ENCODE assay signal across 16 cellular contexts in genomic region chr18:51290864-51291263, GRCh38.
"Had no signal": no experiment of that assay in that cellular context is flagged by ENCODE, and none has a peak within 500 bp of the region (broad histone marks: within the 10 kb centered on the region; RNA-seq: fewer than 3 reads in every experiment).

No MANE protein-coding gene starts in this region.

- H3K27me3 ChIP-seq: right lobe of liver, spleen, transverse colon had no signal

- H3K4me3 ChIP-seq: right lobe of liver, spleen, transverse colon had no signal

- ATAC-seq: activated naive CD8-positive, alpha-beta T cell treated with anti-CD3 and anti-CD28 coated beads, Interleukin-2, amount 50 U/mL, for 24 hours; activated T-cell treated with anti-CD3 and anti-CD28 coated beads, Interleukin-2, amount 50 U/mL, for 72 hours; naive thymus-derived CD8-positive, alpha-beta T cell; right lobe of liver; stimulated activated naive B cell treated with anti-CD40 and anti-IgM and Interleukin-4, amounts not matched to agents 10 μg/mL and 1 μg/mL and 100 μg/mL, for 72 hours had no signal

- H3K9me3 ChIP-seq: right lobe of liver, transverse colon had no signal

- H3K4me1 ChIP-seq: right lobe of liver, spleen, transverse colon had no signal

- H3K36me3 ChIP-seq: right lobe of liver, spleen, transverse colon had no signal

- H3K27ac ChIP-seq: right lobe of liver, spleen, transverse colon had no signal

- DNase-seq: activated CD4-positive, alpha-beta memory T cell treated with anti-CD3 and anti-CD28 coated beads for 36 hours; activated CD4-positive, CD25-positive, alpha-beta regulatory T cell treated with anti-CD3 and anti-CD28 coated beads, Interleukin-2, amount 50 U/mL, for 72 hours; activated naive CD4-positive, alpha-beta T cell; activated naive CD8-positive, alpha-beta T cell treated with anti-CD3 and anti-CD28 coated beads, Interleukin-2, amount 50 U/mL, for 24 hours; activated T-cell treated with anti-CD3 and anti-CD28 coated beads, Interleukin-2, amount 50 U/mL, for 72 hours; effector memory CD4-positive, alpha-beta T cell; erythroblast; glutamatergic neuron; naive thymus-derived CD8-positive, alpha-beta T cell; posterior cingulate gyrus; right lobe of liver; spleen; stimulated activated CD4-positive, alpha-beta T cell treated with anti-CD3 and anti-CD28 coated beads, Interleukin-1b, Interleukin-23, amount 100 ng/mL, for 48 hours; stimulated activated naive B cell treated with anti-CD40 and anti-IgM and Interleukin-4, amounts not matched to agents 10 μg/mL and 1 μg/mL and 100 μg/mL, for 72 hours; substantia nigra; transverse colon had no signal
